Comparison of ENCODE assay signal across 23 cellular contexts in genomic region chr16:27894441-27894840, GRCh38.
"Had no signal": no experiment of that assay in that cellular context is flagged by ENCODE, and none has a peak within 500 bp of the region (broad histone marks: within the 10 kb centered on the region; RNA-seq: fewer than 3 reads in every experiment).

No MANE protein-coding gene starts in this region.

- DNase-seq: colonic mucosa; effector CD8-positive, alpha-beta T cell; endodermal cell; foreskin fibroblast; gastrocnemius medialis; heart left ventricle; kidney; left lung; mammary epithelial cell; mesendoderm; midbrain; naive thymus-derived CD4-positive, alpha-beta T cell; occipital lobe; ovary; psoas muscle; right lobe of liver; small intestine; stimulated activated CD4-positive, alpha-beta T cell treated with anti-CD3 and anti-CD28 coated beads, Interleukin-15, amount 100 ng/mL, for 24 hours; stimulated activated CD4-positive, alpha-beta T cell treated with anti-CD3 and anti-CD28 coated beads, Interleukin-2, amount 100 ng/mL, for 48 hours; stimulated activated naive B cell treated with anti-CD40 and anti-IgM and Interleukin-4, amounts not matched to agents 10 μg/mL and 1 μg/mL and 100 μg/mL, for 72 hours; upper lobe of right lung; uterus had no signal

- ATAC-seq: esophagus mucosa; gastrocnemius medialis; heart left ventricle; left lung; naive thymus-derived CD4-positive, alpha-beta T cell; psoas muscle; right lobe of liver; stimulated activated naive B cell treated with anti-CD40 and anti-IgM and Interleukin-4, amounts not matched to agents 10 μg/mL and 1 μg/mL and 100 μg/mL, for 72 hours; upper lobe of right lung had no signal
